ENCODE assay signal across 9 cellular contexts in genomic region chr2:113876503-113877387, GRCh38. TPM values are rescaled to one million over a fixed set of nuclear protein-coding genes. Genes with fewer than 3 reads are reported as not detected.
DNase-seq lines count a peak whose midpoint lies in the region; ATAC-seq and TF ChIP-seq lines count a peak whose summit lies in the region.
"Had no signal": no experiment of that assay in that cellular context is flagged by ENCODE, and none has a peak within 500 bp of the region (broad histone marks: within the 10 kb centered on the region; RNA-seq: fewer than 3 reads in every experiment).

No MANE protein-coding gene starts in this region.

- peak in 3 of 4 donors; percentile 37 to 47 (median 42) for ATAC-seq in heart left ventricle
- ATAC-seq in HG02938 (IDR thresholded peaks at IDR 0.05; ENCODE audit: unreplicated experiment), result no peak

- H3K27me3 ChIP-seq in heart left ventricle (no peaks in the 10 kb centered on the region), right atrium auricular region (no peaks in the 10 kb centered on the region)

- no peaks in the 10 kb centered on the region for H3K9me3 Mint-ChIP-seq in HFFc6

- H3K4me1 ChIP-seq in heart left ventricle (peaks cover 0 to 21% (median 7%) of the 10 kb centered on the region in 12 donors), right atrium auricular region (peaks cover 0 to 13% of the 10 kb centered on the region in 2 donors)

- H3K36me3 Mint-ChIP-seq in HFFc6 (ENCODE audit: low read depth), result peaks cover 11% of the 10 kb centered on the region; the same call in 1 of the 2 replicates

- H3K27ac Mint-ChIP-seq in HFFc6, result no peak overlapping the region; the same call in 1 of the 2 replicates

- 73 to 82% (median 79%) methylated on average over 19 of the region's 19 CpGs for WGBS in heart left ventricle, 4 donors

- no peak for DNase-seq in heart left ventricle
- DNase-seq in right atrium auricular region (ENCODE audit: low spot score), result no peak
- peak; percentile 45 for DNase-seq in activated CD8-positive, alpha-beta memory T cell treated with anti-CD3 and anti-CD28 coated beads, Interleukin-2, amount 50 U/mL, for 1 hour (ENCODE audit: extremely low read depth)
- peak; percentile 73 for DNase-seq in islet precursor cell
- DNase-seq in stimulated activated CD8-positive, alpha-beta memory T cell treated with anti-CD3 and anti-CD28 coated beads, Interleukin-4, amount 100 ng/mL, for 24 hours (ENCODE audit: low read depth), result peak; percentile 19
- no peak for DNase-seq in NOMO-1 treated with dmso at 0.1 percent for 144 hours (lab: John Stamatoyannopoulos, UW; ENCODE audit: unreplicated experiment)
- no peak for DNase-seq in HFFc6

- H3K27me3 Mint-ChIP-seq in HFFc6 (ENCODE audit: insufficient read depth), result no peaks in the 10 kb centered on the region; the same call in 1 of the 2 replicates
- H3K27me3 Mint-ChIP-seq: B cell had no signal

- intact Hi-C loops in heart left ventricle (cut with DNase I), result no loop called here

- H3K27ac ChIP-seq in heart left ventricle (peak overlapping the region in 1 of 12 donors; percentile 52), right atrium auricular region (no peak overlapping the region)

- TF ChIP-seq CTCF in heart left ventricle (IDR thresholded peaks at IDR 0.05) (no peak), right atrium auricular region (IDR thresholded peaks at IDR 0.05) (no peak), HFFc6 (IDR thresholded peaks at IDR 0.05) (no peak)

- TF ChIP-seq POLR2A in heart left ventricle (IDR thresholded peaks at IDR 0.05), result no peak

- H3K9me3 ChIP-seq in heart left ventricle (no peaks in the 10 kb centered on the region), right atrium auricular region (no peaks in the 10 kb centered on the region)

- H3K4me3 ChIP-seq in heart left ventricle, result no peak overlapping the region
- no peak overlapping the region for H3K4me3 ChIP-seq in right atrium auricular region

- H3K4me3 Mint-ChIP-seq in HFFc6, result no peak overlapping the region
- H3K4me3 Mint-ChIP-seq: B cell had no signal

- peaks cover 0 to under 1% (median 0%) of the 10 kb centered on the region in 9 donors for H3K36me3 ChIP-seq in heart left ventricle
- H3K36me3 ChIP-seq in right atrium auricular region, result no peaks in the 10 kb centered on the region

- peaks cover 58% of the 10 kb centered on the region for H3K4me1 Mint-ChIP-seq in HFFc6 (ENCODE audit: low read depth)

RNA-seq across cellular contexts. Expression of gene ACTR3, which starts 13.1 kb away (rescaled TPM):
- total RNA-seq in heart left ventricle (100 to 1,000 TPM in 6 of 9 donors, 10 to 100 TPM in 3; 53.3 to 238 (median 132) TPM), right atrium auricular region (10 to 100 TPM; 68.5 to 70.5 TPM)
- 100 to 1,000 TPM in 1 of 2 donors, 10 to 100 TPM in 1; 15.3 to 115 TPM for polyA plus RNA-seq in heart left ventricle
- 100 to 1,000 TPM; 562 to 663 (median 628) TPM for total RNA-seq in HFFc6 (2021; fragmentation: NEBNext Ultra II Directional; extraction: Animal tissue kit (Norgen Biotek cat#: 25700))

Comparison
In these comparisons a context has a peak if more than half of its experiments do, and no peak if none do; other contexts are left out.
1. DNase-seq: peak in activated CD8-positive, alpha-beta memory T cell treated with anti-CD3 and anti-CD28 coated beads, Interleukin-2, amount 50 U/mL, for 1 hour (single experiment), islet precursor cell (single experiment) and stimulated activated CD8-positive, alpha-beta memory T cell treated with anti-CD3 and anti-CD28 coated beads, Interleukin-4, amount 100 ng/mL, for 24 hours (single experiment); none in heart left ventricle (0 of 5), right atrium auricular region (single experiment), NOMO-1 treated with dmso at 0.1 percent for 144 hours (single experiment) and HFFc6 (single experiment).